Comparison of ENCODE assay signal across 8 cellular contexts in genomic region chr10:113854019-113854756, GRCh38. TPM values are rescaled to one million over a fixed set of nuclear protein-coding genes. Genes with fewer than 3 reads are reported as not detected.
DNase-seq lines count a peak whose midpoint lies in the region; ATAC-seq lines count a peak whose summit lies in the region.

Gene DCLRE1A, minus strand, starts transcription at chr10:113854082. Its CDS starts 900 bp downstream, at chr10:113853182.
Gene NHLRC2, plus strand, starts transcription at chr10:113854661. Its CDS starts 212 bp downstream, at chr10:113854873.

- peak within 1 kb of the TSS; percentile 85 for H3K4me3 Mint-ChIP-seq in activated CD8-positive, alpha-beta T cell treated with anti-CD3 and anti-CD28 coated beads, Interleukin-2, amount 10 ng/mL, durations not matched to agents 7 days and 5 days

- H3K4me1 Mint-ChIP-seq in activated CD8-positive, alpha-beta T cell treated with anti-CD3 and anti-CD28 coated beads, Interleukin-2, amount 10 ng/mL, durations not matched to agents 7 days and 5 days (ENCODE audit: low read depth): peaks cover 51% of the 10 kb centered on the region

- peak; percentile 37 for ATAC-seq in HG03457 (IDR thresholded peaks at IDR 0.05; ENCODE audit: unreplicated experiment)
- ATAC-seq in activated CD8-positive, alpha-beta T cell treated with anti-CD3 and anti-CD28 coated beads, Interleukin-2, amount 10 ng/mL, durations not matched to agents 7 days and 5 days: peak; percentile 61

- no peaks in the 10 kb centered on the region for H3K27me3 Mint-ChIP-seq in activated CD8-positive, alpha-beta T cell treated with anti-CD3 and anti-CD28 coated beads, Interleukin-2, amount 10 ng/mL, durations not matched to agents 7 days and 5 days (ENCODE audit: low read depth)

- CTCF ChIA-PET in activated CD8-positive, alpha-beta T cell treated with anti-CD3 and anti-CD28 coated beads, Interleukin-2, amount 10 ng/mL, durations not matched to agents 7 days and 5 days (lab: Charles Lee): interaction anchor here (1.2 kb wide), 1 partner anchor 23 kb away, joined by 3 read pairs; no protein-coding TSS in a partner anchor

- H3K36me3 Mint-ChIP-seq in activated CD8-positive, alpha-beta T cell treated with anti-CD3 and anti-CD28 coated beads, Interleukin-2, amount 10 ng/mL, durations not matched to agents 7 days and 5 days (ENCODE audit: low read depth): peaks cover 33% of the 10 kb centered on the region

- no peaks in the 10 kb centered on the region for H3K9me3 Mint-ChIP-seq in activated CD8-positive, alpha-beta T cell treated with anti-CD3 and anti-CD28 coated beads, Interleukin-2, amount 10 ng/mL, durations not matched to agents 7 days and 5 days (ENCODE audit: insufficient read depth)

- H3K27ac Mint-ChIP-seq in activated CD8-positive, alpha-beta T cell treated with anti-CD3 and anti-CD28 coated beads, Interleukin-2, amount 10 ng/mL, durations not matched to agents 7 days and 5 days: peak within 1 kb of the TSS; percentile 97

- POLR2A ChIA-PET in activated CD8-positive, alpha-beta T cell treated with anti-CD3 and anti-CD28 coated beads, Interleukin-2, amount 10 ng/mL, durations not matched to agents 7 days and 5 days (lab: Charles Lee): interaction anchor here (1.1 kb wide), 1 partner anchor 969 kb away, joined by 3 read pairs; no protein-coding TSS in a partner anchor

- DNase-seq in AML-193 (lab: John Stamatoyannopoulos, UW): peak; percentile 56 to 63
- peak; percentile 23 for DNase-seq in GM19238 (ENCODE audit: insufficient read length, low spot score)
- DNase-seq in NCI-H82 treated with DMSO at 0.1 percent for 48 hours (lab: John Stamatoyannopoulos, UW; ENCODE audit: unreplicated experiment): peak; percentile 65
- peak; percentile 71 for DNase-seq in activated CD8-positive, alpha-beta T cell treated with anti-CD3 and anti-CD28 coated beads, Interleukin-2, amount 10 ng/mL, durations not matched to agents 7 days and 5 days
- DNase-seq in effector CD4-positive, alpha-beta T cell: peak; percentile 36
- peak; percentile 86 to 91 for DNase-seq in lung microvascular endothelial cell (ENCODE audit: low read depth in 2 of 2)
- peak; percentile 35 to 57 (median 40) for DNase-seq in stimulated activated CD4-positive, alpha-beta T cell treated with anti-CD3 and anti-CD28 coated beads, TNF-alpha, amount 100 ng/mL, for 4 hours (ENCODE audit: low read depth in 3 of 3)

RNA-seq across cellular contexts. Expression of gene DCLRE1A, which starts in this region (rescaled TPM):
- total RNA-seq in activated CD8-positive, alpha-beta T cell treated with anti-CD3 and anti-CD28 coated beads, Interleukin-2, amount 10 ng/mL, durations not matched to agents 7 days and 5 days: 10 to 100 TPM; 13.0 to 13.3 TPM
- 4.8 and 6.0 TPM in 2 replicates for total RNA-seq in lung microvascular endothelial cell

RNA-seq across cellular contexts. Expression of gene NHLRC2, which starts in this region (rescaled TPM):
- total RNA-seq in activated CD8-positive, alpha-beta T cell treated with anti-CD3 and anti-CD28 coated beads, Interleukin-2, amount 10 ng/mL, durations not matched to agents 7 days and 5 days: 10 to 100 TPM; 24.6 to 25.0 TPM
- total RNA-seq in lung microvascular endothelial cell: 7.8 and 14.5 TPM in 2 replicates

Comparison
In these comparisons a context has a peak if more than half of its experiments do, and no peak if none do; other contexts are left out.
1. Peak in every context shown above with its lines: DNase-seq and ATAC-seq.
2. DNase-seq: peak in every context shown above with its lines; median percentile 88 in lung microvascular endothelial cell; 71 in activated CD8-positive, alpha-beta T cell treated with anti-CD3 and anti-CD28 coated beads, Interleukin-2, amount 10 ng/mL, durations not matched to agents 7 days and 5 days; 65 in NCI-H82 treated with DMSO at 0.1 percent for 48 hours; 60 in AML-193; 40 in stimulated activated CD4-positive, alpha-beta T cell treated with anti-CD3 and anti-CD28 coated beads, TNF-alpha, amount 100 ng/mL, for 4 hours; 36 in effector CD4-positive, alpha-beta T cell; 23 in GM19238.